ENCODE assay signal across 19 cellular contexts in the genomic region with DNA sequence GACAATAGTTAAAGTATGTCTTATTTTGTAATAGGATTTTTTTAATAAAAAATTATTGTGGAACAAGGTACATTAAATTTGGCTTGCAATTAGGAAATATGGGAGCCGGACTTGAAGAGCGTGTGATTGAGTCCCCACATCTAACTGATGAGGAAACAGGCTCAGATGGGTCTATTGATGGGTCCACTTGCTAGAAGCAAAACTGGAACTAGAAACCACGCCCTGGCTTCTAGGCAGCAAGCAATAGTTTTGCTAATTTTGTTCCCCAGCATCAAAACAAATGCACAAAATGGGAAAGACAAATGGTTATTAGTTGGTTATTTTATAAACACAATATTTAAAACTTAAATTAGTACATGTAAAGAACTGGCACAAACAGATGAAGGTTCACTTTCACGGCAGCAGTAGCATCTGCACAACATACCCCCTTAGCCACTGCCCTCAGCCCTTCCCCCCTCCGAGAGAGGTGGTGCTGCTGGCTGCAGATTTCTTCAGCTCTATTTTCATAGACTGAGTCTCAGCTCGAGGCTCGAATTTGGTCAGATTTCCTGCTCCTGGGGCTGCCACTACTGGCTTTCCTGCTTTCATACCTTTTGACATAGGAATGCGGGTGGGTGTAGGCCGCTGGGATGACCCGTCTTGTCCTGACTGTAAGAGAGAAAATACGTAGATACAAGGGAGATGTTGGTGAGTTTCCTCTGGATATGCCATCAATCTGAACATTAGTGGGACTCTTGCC. TPM values are rescaled to one million over a fixed set of nuclear protein-coding genes. Genes with fewer than 3 reads are reported as not detected.
A peak's percentile ranks its signal among the peaks of the same experiment; 100 is the strongest.
DNase-seq lines count a peak whose midpoint lies in the region; ATAC-seq and TF ChIP-seq lines count a peak whose summit lies in the region.
"Had no signal": no experiment of that assay in that cellular context is flagged by ENCODE, and none has a peak within 500 bp of the region (broad histone marks: within the 10 kb centered on the region; RNA-seq: fewer than 3 reads in every experiment).

No MANE protein-coding gene starts in this region.

- H4K20me1 ChIP-seq in neural progenitor cell (ENCODE audit: low read depth) = no peaks in the 10 kb centered on the region

- H3K27ac Mint-ChIP-seq in glutamatergic neuron (ENCODE audit: unreplicated experiment) (no peak overlapping the region), neural progenitor cell (no peak overlapping the region)
- no peak overlapping the region for H3K27ac Mint-ChIP-seq in stimulated activated naive CD8-positive, alpha-beta T cell treated with anti-CD3 and anti-CD28 coated beads, Interleukin-15, amount 100 ng/mL, for 72 hours

- no peak for TF ChIP-seq CTCF in GM12865 (IDR thresholded peaks at IDR 0.05; ENCODE audit: insufficient read depth, low read depth, low read length, missing control alignments)
- no peak for TF ChIP-seq CTCF in glutamatergic neuron (IDR thresholded peaks at IDR 0.05; ENCODE audit: partially characterized antibody, unreplicated experiment)
- TF ChIP-seq CTCF in neural progenitor cell (IDR thresholded peaks at IDR 0.05) = no peak

- H3K36me3 ChIP-seq in neural progenitor cell = no peaks in the 10 kb centered on the region
- H3K36me3 ChIP-seq: BE2C, SJSA1 had no signal

- peak; percentile 45 for ATAC-seq in HG02885 (IDR thresholded peaks at IDR 0.05; ENCODE audit: poor library complexity, unreplicated experiment)
- ATAC-seq in stimulated activated naive CD8-positive, alpha-beta T cell treated with anti-CD3 and anti-CD28 coated beads, Interleukin-15, amount 100 ng/mL, for 72 hours = no peak
- ATAC-seq: A549 had no signal

- H3K9me3 Mint-ChIP-seq in glutamatergic neuron (ENCODE audit: unreplicated experiment) (no peaks in the 10 kb centered on the region), neural progenitor cell (no peaks in the 10 kb centered on the region)
- H3K9me3 Mint-ChIP-seq in stimulated activated naive CD8-positive, alpha-beta T cell treated with anti-CD3 and anti-CD28 coated beads, Interleukin-15, amount 100 ng/mL, for 72 hours = no peaks in the 10 kb centered on the region

- H2AFZ ChIP-seq in neural progenitor cell (replicated peaks) = peak overlapping the region; percentile 80

- H3K9ac ChIP-seq in neural progenitor cell = no peak overlapping the region

- H3K4me3 ChIP-seq in GM12865 (ENCODE audit: low read depth, low read length) (no peak overlapping the region), neural progenitor cell (no peak overlapping the region)
- H3K4me3 ChIP-seq: A549, SJSA1 had no signal

- peaks cover 14% of the 10 kb centered on the region for H3K4me1 ChIP-seq in neural progenitor cell
- H3K4me1 ChIP-seq: A549, BE2C had no signal

- H3F3A ChIP-seq in neural progenitor cell (ENCODE audit: low read depth) = no peaks in the 10 kb centered on the region

- H3K79me2 ChIP-seq in neural progenitor cell (ENCODE audit: low read depth) = no peaks in the 10 kb centered on the region

- H3K9me3 ChIP-seq in neural progenitor cell (ENCODE audit: low read depth) = no peaks in the 10 kb centered on the region
- H3K9me3 ChIP-seq: A549, BE2C, SJSA1 had no signal

- peak overlapping the region; percentile 22 for H3K4me2 ChIP-seq in neural progenitor cell
- H3K4me2 ChIP-seq: A549 had no signal

- H3K27me3 ChIP-seq in neural progenitor cell = no peaks in the 10 kb centered on the region
- H3K27me3 ChIP-seq: BE2C, SJSA1 had no signal

- H3K36me3 Mint-ChIP-seq in glutamatergic neuron (ENCODE audit: unreplicated experiment) = peaks cover under 1% of the 10 kb centered on the region
- no peaks in the 10 kb centered on the region for H3K36me3 Mint-ChIP-seq in neural progenitor cell

- DNase-seq in GM12865 (ENCODE audit: low read depth) = peak; percentile 27
- DNase-seq in glutamatergic neuron = peak; percentile 20
- DNase-seq in neural progenitor cell (ENCODE audit: low spot score) = no peak
- no peak for DNase-seq in stimulated activated naive CD8-positive, alpha-beta T cell treated with anti-CD3 and anti-CD28 coated beads, Interleukin-15, amount 100 ng/mL, for 72 hours
- DNase-seq in NCI-H1436 (lab: John Stamatoyannopoulos, UW) = no peak
- no peak for DNase-seq in GDM1 (lab: John Stamatoyannopoulos, UW)
- DNase-seq: BE2C, EL, GOT3, KBM-7, NCI-H1092 treated with DMSO at 0.1 percent for 48 hours, NCI-H146, NCI-H2029 treated with DMSO at 0.1 percent for 48 hours, NCI-H226, NCI-H524, NCI-H774 had no signal

- H3K4me1 Mint-ChIP-seq in glutamatergic neuron (ENCODE audit: low read depth, unreplicated experiment) (no peaks in the 10 kb centered on the region), neural progenitor cell (no peaks in the 10 kb centered on the region)
- no peaks in the 10 kb centered on the region for H3K4me1 Mint-ChIP-seq in stimulated activated naive CD8-positive, alpha-beta T cell treated with anti-CD3 and anti-CD28 coated beads, Interleukin-15, amount 100 ng/mL, for 72 hours

- no peaks in the 10 kb centered on the region for H3K27me3 Mint-ChIP-seq in glutamatergic neuron (ENCODE audit: unreplicated experiment)
- no peaks in the 10 kb centered on the region for H3K27me3 Mint-ChIP-seq in neural progenitor cell (ENCODE audit: insufficient read depth, low read depth)
- peaks cover 21% of the 10 kb centered on the region for H3K27me3 Mint-ChIP-seq in stimulated activated naive CD8-positive, alpha-beta T cell treated with anti-CD3 and anti-CD28 coated beads, Interleukin-15, amount 100 ng/mL, for 72 hours

- H3K4me3 Mint-ChIP-seq in glutamatergic neuron (ENCODE audit: unreplicated experiment) = no peak overlapping the region
- no peak overlapping the region for H3K4me3 Mint-ChIP-seq in neural progenitor cell
- H3K4me3 Mint-ChIP-seq in stimulated activated naive CD8-positive, alpha-beta T cell treated with anti-CD3 and anti-CD28 coated beads, Interleukin-15, amount 100 ng/mL, for 72 hours = no peak overlapping the region

- no peak overlapping the region for H3K27ac ChIP-seq in neural progenitor cell
- H3K27ac ChIP-seq: A549, SJSA1 had no signal

RNA-seq across cellular contexts. Expression of gene TMEM30A, which starts 23.8 kb away (rescaled TPM):
- total RNA-seq in glutamatergic neuron (ENCODE audit: unreplicated experiment) (88.3 TPM), neural progenitor cell (ENCODE audit: low replicate concordance) (61.2 and 86.0 TPM in 2 replicates)

Comparison
In these comparisons a context has a peak if more than half of its experiments do, and no peak if none do; other contexts are left out.
1. DNase-seq: peak in GM12865 (single experiment) and glutamatergic neuron (single experiment); none in neural progenitor cell (single experiment), stimulated activated naive CD8-positive, alpha-beta T cell treated with anti-CD3 and anti-CD28 coated beads, Interleukin-15, amount 100 ng/mL, for 72 hours (0 of 2), NCI-H1436 (single experiment) and GDM1 (single experiment).